ENCODE assay signal across 9 cellular contexts in the genomic region with DNA sequence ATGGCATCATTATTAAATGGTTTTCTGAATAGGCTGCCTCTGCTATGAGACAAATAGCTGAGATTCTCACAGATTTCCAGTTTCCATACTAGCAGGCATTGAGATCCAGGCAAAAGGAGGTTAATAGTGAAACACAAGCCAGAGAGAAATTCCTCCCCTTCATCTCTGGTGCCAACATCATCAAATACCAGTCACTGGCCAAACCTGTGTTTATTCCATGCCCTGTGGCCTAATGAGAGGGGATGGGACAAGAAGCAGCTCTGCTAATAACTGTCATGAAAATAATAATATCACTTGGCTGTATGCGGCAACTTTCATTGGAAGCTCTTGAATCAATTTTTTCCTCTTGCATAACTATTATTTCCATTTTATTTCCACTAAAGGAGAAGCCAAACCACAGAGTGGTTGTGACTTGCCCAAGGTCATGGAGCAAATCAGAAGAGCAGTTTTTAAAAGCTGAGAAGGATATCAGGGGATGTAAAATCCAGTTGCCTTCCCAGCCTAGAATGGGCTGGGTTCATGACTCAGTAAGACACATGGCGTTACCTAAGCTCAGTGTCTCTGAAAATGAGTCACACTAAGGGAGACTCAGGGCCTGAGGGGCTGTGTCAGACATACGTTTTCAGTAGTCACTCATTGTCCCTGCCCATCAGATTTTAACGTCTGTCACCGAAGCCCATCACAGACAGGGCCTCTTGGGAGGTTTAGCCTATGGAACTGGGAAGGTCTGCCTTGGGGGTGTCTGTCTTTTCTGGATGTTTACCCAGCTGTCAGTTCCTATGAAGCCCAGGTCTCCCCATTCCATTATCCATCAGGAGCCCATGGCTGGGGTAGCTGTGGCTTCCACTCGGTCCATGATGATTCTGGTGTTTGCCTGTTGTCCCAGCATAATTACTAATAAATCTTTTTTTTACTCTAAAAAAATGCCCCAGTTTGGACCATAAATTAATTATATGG.
DNase-seq lines count a peak whose midpoint lies in the region; ATAC-seq and TF ChIP-seq lines count a peak whose summit lies in the region.
"Had no signal": no experiment of that assay in that cellular context is flagged by ENCODE, and none has a peak within 500 bp of the region (broad histone marks: within the 10 kb centered on the region; RNA-seq: fewer than 3 reads in every experiment).

No MANE protein-coding gene starts in this region.

- H3K27ac ChIP-seq in heart left ventricle (peak overlapping the region in 8 of 12 donors; percentile 23 to 61 (median 32)), right cardiac atrium (ENCODE audit: low read length) (no peak overlapping the region), sigmoid colon (peak overlapping the region; percentile 25 to 65 (median 58))

- 70 to 86% (median 76%) methylated on average over 6 of the region's 6 CpGs for WGBS in heart left ventricle, 4 donors
- 83% methylated on average over 6 of the region's 6 CpGs for WGBS in right cardiac atrium
- WGBS in sigmoid colon, 2 donors, result 90 to 91% methylated on average over 6 of the region's 6 CpGs

- no peaks in the 10 kb centered on the region for H3K36me3 ChIP-seq in heart left ventricle
- H3K36me3 ChIP-seq in sigmoid colon, result no peaks in the 10 kb centered on the region

- DNase-seq in heart left ventricle (no peak), right cardiac atrium (no peak), choroid plexus epithelial cell (ENCODE audit: low read depth) (peak; percentile 68), sigmoid colon (no peak), immature natural killer cell (no peak)

- no peaks in the 10 kb centered on the region for H3K9me3 Mint-ChIP-seq in immature natural killer cell

- no peaks in the 10 kb centered on the region for H3K27me3 Mint-ChIP-seq in immature natural killer cell (ENCODE audit: low read depth in 3 of 3)
- H3K27me3 Mint-ChIP-seq: activated naive CD8-positive, alpha-beta T cell had no signal

- TF ChIP-seq POLR2A in heart left ventricle (IDR thresholded peaks at IDR 0.05), result no peak
- TF ChIP-seq POLR2A in sigmoid colon (IDR thresholded peaks at IDR 0.05), result no peak

- no peak overlapping the region for H3K4me3 ChIP-seq in heart left ventricle
- no peak overlapping the region for H3K4me3 ChIP-seq in right cardiac atrium (ENCODE audit: low read length)
- no peak overlapping the region for H3K4me3 ChIP-seq in choroid plexus epithelial cell (ENCODE audit: low read depth, low read length)
- no peak overlapping the region for H3K4me3 ChIP-seq in sigmoid colon

- peak overlapping the region in 1 of 6 donors; percentile 25 for H3K27ac Mint-ChIP-seq in immature natural killer cell
- H3K27ac Mint-ChIP-seq: activated naive CD8-positive, alpha-beta T cell had no signal

- peaks cover 26 to 28% of the 10 kb centered on the region in 2 donors for H3K4me1 Mint-ChIP-seq in immature natural killer cell

- no peaks in the 10 kb centered on the region for H3K36me3 Mint-ChIP-seq in immature natural killer cell
- H3K36me3 Mint-ChIP-seq: activated naive CD8-positive, alpha-beta T cell had no signal

- intact Hi-C loops in heart left ventricle (cut with DNase I), result loop anchor here in 2 of 10 donors (5.0 to 10.0 kb wide), 2 partner anchors 34 to 157 kb away; no protein-coding TSS in a partner anchor
- intact Hi-C loops in right cardiac atrium (cut with DNase I), result no loop called here
- intact Hi-C loops in sigmoid colon (cut with DNase I), result loop anchor here (5.0 kb wide), 1 partner anchor 34 kb away; no protein-coding TSS in a partner anchor

- peak; percentile 39 to 79 (median 51) for ATAC-seq in heart left ventricle
- no peak for ATAC-seq in right cardiac atrium
- peak; percentile 57 for ATAC-seq in HG03442 (IDR thresholded peaks at IDR 0.05; ENCODE audit: unreplicated experiment)
- no peak for ATAC-seq in GM18519 (IDR thresholded peaks at IDR 0.05; ENCODE audit: low FRiP score, unreplicated experiment)
- ATAC-seq in HG03457 (IDR thresholded peaks at IDR 0.05; ENCODE audit: unreplicated experiment), result no peak

- no peak overlapping the region for H3K4me3 Mint-ChIP-seq in immature natural killer cell
- H3K4me3 Mint-ChIP-seq: activated naive CD8-positive, alpha-beta T cell had no signal

- no peak for TF ChIP-seq CTCF in heart left ventricle (IDR thresholded peaks at IDR 0.05)
- no peak for TF ChIP-seq CTCF in choroid plexus epithelial cell (conservative IDR thresholded peaks at IDR 0.05; ENCODE audit: low read depth, low read length)
- TF ChIP-seq CTCF in sigmoid colon (IDR thresholded peaks at IDR 0.05), result no peak

- no peaks in the 10 kb centered on the region for H3K27me3 ChIP-seq in heart left ventricle
- no peaks in the 10 kb centered on the region for H3K27me3 ChIP-seq in right cardiac atrium (ENCODE audit: control insufficient read depth, insufficient read depth)
- H3K27me3 ChIP-seq in sigmoid colon, result no peaks in the 10 kb centered on the region

- TF ChIP-seq EP300 in sigmoid colon (IDR thresholded peaks at IDR 0.05), result peak in 3 of 4 donors; percentile 43 to 75 (median 43)

- H3K9me3 ChIP-seq in heart left ventricle (no peaks in the 10 kb centered on the region), right cardiac atrium (ENCODE audit: control insufficient read depth, low read length) (no peaks in the 10 kb centered on the region), sigmoid colon (no peaks in the 10 kb centered on the region)

- H3K4me1 ChIP-seq in heart left ventricle, result peaks cover 0 to 40% (median 10%) of the 10 kb centered on the region in 12 donors
- H3K4me1 ChIP-seq in right cardiac atrium (ENCODE audit: control insufficient read depth, insufficient read depth, low read length), result no peaks in the 10 kb centered on the region
- H3K4me1 ChIP-seq in sigmoid colon, result peaks cover 0 to 36% (median 26%) of the 10 kb centered on the region in 4 donors

Comparison
In these comparisons a context has a peak if more than half of its experiments do, and no peak if none do; other contexts are left out.
1. ATAC-seq: peak in heart left ventricle (4 of 4) and HG03442 (single experiment); none in right cardiac atrium (0 of 2), GM18519 (single experiment) and HG03457 (single experiment).